Comparison of ENCODE assay signal across 8 cellular contexts in genomic region chr5:74865293-74865798, GRCh38. TPM values are rescaled to one million over a fixed set of nuclear protein-coding genes. Genes with fewer than 3 reads are reported as not detected.
DNase-seq lines count a peak whose midpoint lies in the region; ATAC-seq and TF ChIP-seq lines count a peak whose summit lies in the region.

No MANE protein-coding gene starts in this region.

- H3K27me3 ChIP-seq in AG04450 (ENCODE audit: control insufficient read depth, insufficient read depth, low read length) (peaks cover 43% of the 10 kb centered on the region), GM23338 (ENCODE audit: insufficient read depth) (no peaks in the 10 kb centered on the region), iPS-20b (ENCODE audit: insufficient read depth, low read length) (no peaks in the 10 kb centered on the region), stomach (peaks cover 0 to 29% (median 17%) of the 10 kb centered on the region in 3 donors)

- peaks cover 53% of the 10 kb centered on the region for H3K79me2 ChIP-seq in GM23338 (replicated peaks; ENCODE audit: insufficient read depth)

- H3K9me2 ChIP-seq in GM23338 (ENCODE audit: insufficient read depth): no peaks in the 10 kb centered on the region

- H3K27ac Mint-ChIP-seq in GM23338: peak overlapping the region; percentile 99
- peak overlapping the region; percentile 90 to 97 for H3K27ac Mint-ChIP-seq in activated naive CD4-positive, alpha-beta T cell treated with anti-CD3 and anti-CD28 coated beads, Interleukin-2, amount 50 U/mL, for 72 hours

- TF ChIP-seq CTCF in AG04450 (IDR thresholded peaks at IDR 0.05; ENCODE audit: low read depth, low read length): no peak
- TF ChIP-seq CTCF in GM23338 (conservative IDR thresholded peaks at IDR 0.05; ENCODE audit: low read depth in 2 of 2): no peak
- no peak for TF ChIP-seq CTCF in stomach (IDR thresholded peaks at IDR 0.05)

- H3K4me3 ChIP-seq in AG04450 (ENCODE audit: low read depth, low read length): peak overlapping the region; percentile 42
- peak overlapping the region; percentile 87 for H3K4me3 ChIP-seq in GM23338
- H3K4me3 ChIP-seq in iPS-20b (ENCODE audit: low read length): peak overlapping the region; percentile 95
- H3K4me3 ChIP-seq in stomach: peak overlapping the region; percentile 65 to 73 (median 69)

- peaks cover 26% of the 10 kb centered on the region for H3K36me3 Mint-ChIP-seq in GM23338 (ENCODE audit: low read depth)
- peaks cover 13 to 16% of the 10 kb centered on the region in 2 donors for H3K36me3 Mint-ChIP-seq in activated naive CD4-positive, alpha-beta T cell treated with anti-CD3 and anti-CD28 coated beads, Interleukin-2, amount 50 U/mL, for 72 hours

- H3K9me3 ChIP-seq in AG04450 (ENCODE audit: control insufficient read depth, insufficient read depth, low read length): no peaks in the 10 kb centered on the region
- H3K9me3 ChIP-seq in iPS-20b (ENCODE audit: insufficient read depth, low read depth, low read length): no peaks in the 10 kb centered on the region
- H3K9me3 ChIP-seq in stomach: no peaks in the 10 kb centered on the region

- peaks cover 68% of the 10 kb centered on the region for H3K4me1 Mint-ChIP-seq in GM23338

- no peak for TF ChIP-seq POLR2A in stomach (IDR thresholded peaks at IDR 0.05)

- peak overlapping the region; percentile 80 for H3K4me2 ChIP-seq in GM23338

- H3K36me3 ChIP-seq in GM23338 (ENCODE audit: insufficient read depth) (no peaks in the 10 kb centered on the region), iPS-20b (ENCODE audit: insufficient read depth, low read depth, low read length) (peaks cover 8% of the 10 kb centered on the region; the same call in 1 of the 2 replicates), stomach (no peaks in the 10 kb centered on the region)

- POLR2A ChIA-PET in AG04450 (lab: Yijun Ruan, JAX): no interaction called here

- H3K27ac ChIP-seq in AG04450 (ENCODE audit: low read depth, low read length) (no peak overlapping the region), GM23338 (ENCODE audit: low read depth) (peak overlapping the region; percentile 97), iPS-20b (ENCODE audit: low read length) (peak overlapping the region; percentile 97), stomach (peak overlapping the region in 3 of 5 donors; percentile 22 to 80 (median 56))

- H3K9me3 Mint-ChIP-seq in GM23338: no peaks in the 10 kb centered on the region
- H3K9me3 Mint-ChIP-seq in activated naive CD4-positive, alpha-beta T cell treated with anti-CD3 and anti-CD28 coated beads, Interleukin-2, amount 50 U/mL, for 72 hours: no peaks in the 10 kb centered on the region

- H3K4me1 ChIP-seq in GM23338 (ENCODE audit: insufficient read depth) (peaks cover 60% of the 10 kb centered on the region), iPS-20b (ENCODE audit: insufficient read depth, low read length) (peaks cover 39% of the 10 kb centered on the region), stomach (peaks cover 6 to 16% (median 14%) of the 10 kb centered on the region in 4 donors)

- WGBS in stomach, 5 donors: 9 to 28% (median 13%) methylated on average over 16 to 23 of the region's 23 CpGs

- no peak overlapping the region for H2AFZ ChIP-seq in GM23338

- peak overlapping the region; percentile 97 for H3K9ac ChIP-seq in iPS-20b (ENCODE audit: low read depth, low read length)

- no peak for DNase-seq in AG04450 (ENCODE audit: low read depth, low spot score)
- DNase-seq in GM23338 (ENCODE audit: low spot score): no peak
- no peak for DNase-seq in activated naive CD4-positive, alpha-beta T cell treated with anti-CD3 and anti-CD28 coated beads, Interleukin-2, amount 50 U/mL, for 72 hours (ENCODE audit: low spot score in 2 of 2)
- no peak for DNase-seq in stomach
- no peak for DNase-seq in NK-92 treated with Interleukin-12 subunit alpha and Interleukin-12 subunit beta, amount 100 ng/mL, for 24 hours (lab: John Stamatoyannopoulos, UW)
- DNase-seq in NCI-H2029 treated with DMSO at 0.1 percent for 48 hours (lab: John Stamatoyannopoulos, UW): no peak
- no peak for DNase-seq in SHP77 treated with DMSO at 0.1 percent for 48 hours (lab: John Stamatoyannopoulos, UW)

- CTCF ChIA-PET in AG04450 (lab: Charles Lee): no interaction called here

- no peaks in the 10 kb centered on the region for H3F3A ChIP-seq in GM23338 (replicated peaks; ENCODE audit: low read depth)

- H4K20me1 ChIP-seq in GM23338 (replicated peaks; ENCODE audit: insufficient read depth): peaks cover 22% of the 10 kb centered on the region

- intact Hi-C loops in stomach (cut with DNase I; ENCODE audit: low total_unique reads): no loop called here

- no peak for TF ChIP-seq EP300 in stomach (IDR thresholded peaks at IDR 0.05)

- peak overlapping the region; percentile 98 for H3K4me3 Mint-ChIP-seq in GM23338

- H3K27me3 Mint-ChIP-seq in GM23338 (ENCODE audit: insufficient read depth, low read depth, poor library complexity): peaks cover 7% of the 10 kb centered on the region

- ATAC-seq in GM23338: no peak
- ATAC-seq in activated naive CD4-positive, alpha-beta T cell treated with anti-CD3 and anti-CD28 coated beads, Interleukin-2, amount 50 U/mL, for 72 hours: peak; percentile 1 to 24

TF ChIP-seq in GM23338, 12 proteins besides CTCF, POLR2A, EP300 and RAD21 (continues in another document):
- TF ChIP-seq ZNF462 (CRISPR knock-in tag; IDR thresholded peaks at IDR 0.05) (no peak), CREB1 (CRISPR knock-in tag; IDR thresholded peaks at IDR 0.05; ENCODE audit: low read depth) (no peak), EZH2 (IDR thresholded peaks at IDR 0.05; ENCODE audit: low read depth, unreplicated experiment) (no peak), EZH2phosphoT487 (IDR thresholded peaks at IDR 0.05; ENCODE audit: unreplicated experiment) (no peak)

RNA-seq across cellular contexts. Expression of gene FAM169A, which starts 0.8 kb away (rescaled TPM):
- polyA plus RNA-seq in AG04450 (2011; rRNA removed) (0.05 TPM in 1 of 2 replicates, not detected in the other), GM23338 (2016; fragmentation: Nextera tagmentation; extraction: Ambion mirVana) (12.2 and 16.9 TPM in 2 replicates), stomach (under 1 TPM; 0.25 to 0.35 (median 0.31) TPM)
- polyA minus RNA-seq in AG04450 (2011; rRNA and poly(A)+ RNA removed): not detected in 2 replicates
- 78.7 and 97.7 TPM in 2 replicates for total RNA-seq in GM23338 (2014; rRNA removed; shearing (Covaris generic))
- 1 to 10 TPM; 6.1 to 7.8 TPM for total RNA-seq in activated naive CD4-positive, alpha-beta T cell treated with anti-CD3 and anti-CD28 coated beads, Interleukin-2, amount 50 U/mL, for 72 hours
- 10 to 100 TPM in 1 of 5 donors, 1 to 10 TPM in 2, under 1 TPM in 1, not detected in 1; under 0.01 to 11.2 (median 2.8) TPM for total RNA-seq in stomach

Comparison
In these comparisons a context has a peak if more than half of its experiments do, and no peak if none do; other contexts are left out.
1. H3K4me3 ChIP-seq: peak in every context shown above with its lines; median percentile 95 in iPS-20b; 87 in GM23338; 69 in stomach; 42 in AG04450.